In the genomic region with DNA sequence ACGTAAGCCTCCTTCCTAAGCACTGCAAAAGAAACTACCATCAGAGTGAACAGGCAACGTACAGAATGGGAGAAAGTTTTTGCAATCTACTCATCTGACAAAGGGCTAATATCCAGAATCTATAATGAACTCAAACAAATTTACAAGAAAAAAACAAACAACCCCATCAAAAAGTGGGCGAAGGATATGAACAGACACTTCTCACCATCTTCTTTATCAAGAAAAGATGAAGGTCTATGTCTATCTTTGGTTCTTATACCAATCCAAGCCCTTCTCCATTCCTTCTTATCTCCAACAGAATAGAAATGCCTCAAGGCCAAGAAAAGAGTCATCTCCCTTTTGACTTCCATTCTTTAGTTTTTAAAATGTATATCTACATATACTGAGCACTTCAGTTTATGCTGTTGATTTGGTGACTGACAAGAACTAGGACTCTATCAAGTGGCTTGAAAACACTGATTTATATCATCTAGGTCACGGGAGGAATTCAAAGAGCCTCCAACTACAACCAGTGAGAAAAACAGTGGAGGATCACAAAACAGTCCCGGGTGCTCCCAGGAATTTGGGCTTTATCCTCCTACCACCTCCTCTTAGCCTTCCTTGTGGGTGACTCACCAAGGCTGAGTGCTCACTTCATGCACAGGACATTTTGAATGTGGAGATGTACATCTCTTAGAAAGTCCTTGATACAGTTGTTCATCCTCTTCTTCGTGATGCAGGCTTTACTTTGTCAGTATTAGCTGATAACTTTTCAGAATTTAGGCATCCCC, we compare ENCODE assay signal across 21 cellular contexts. TPM values are rescaled to one million over a fixed set of nuclear protein-coding genes. Genes with fewer than 3 reads are reported as not detected.
DNase-seq lines count a peak whose midpoint lies in the region; ATAC-seq, FAIRE-seq and TF ChIP-seq lines count a peak whose summit lies in the region.
"Had no signal": no experiment of that assay in that cellular context is flagged by ENCODE, and none has a peak within 500 bp of the region (broad histone marks: within the 10 kb centered on the region; RNA-seq: fewer than 3 reads in every experiment).

No MANE protein-coding gene starts in this region.

- ATAC-seq in CD8-positive, alpha-beta T cell = no peak
- ATAC-seq in GM19452 (IDR thresholded peaks at IDR 0.05; ENCODE audit: unreplicated experiment) = no peak
- ATAC-seq: left lung had no signal

- H3K9ac ChIP-seq in keratinocyte (ENCODE audit: control insufficient read depth, extremely low read depth, insufficient read depth, low read length) = no peak overlapping the region

- in situ Hi-C loops in brain microvascular endothelial cell (cut with HindIII; ENCODE audit: low pct_ligation_motif_present, low sequenced_read_pairs) = no loop called here

- H3K27me3 Mint-ChIP-seq in CD8-positive, alpha-beta T cell (ENCODE audit: low read depth) = no peaks in the 10 kb centered on the region
- H3K27me3 Mint-ChIP-seq in HFFc6 (ENCODE audit: insufficient read depth) = no peaks in the 10 kb centered on the region; the same call in 1 of the 2 replicates
- H3K27me3 Mint-ChIP-seq: CD4-positive, alpha-beta T cell had no signal

- H3K4me1 Mint-ChIP-seq in CD8-positive, alpha-beta T cell (ENCODE audit: low read depth) = peaks cover 8% of the 10 kb centered on the region
- peaks cover 67% of the 10 kb centered on the region for H3K4me1 Mint-ChIP-seq in HFFc6 (ENCODE audit: low read depth)

- H3K36me3 ChIP-seq in CD8-positive, alpha-beta T cell (ENCODE audit: insufficient read depth, low read length) = no peaks in the 10 kb centered on the region
- H3K36me3 ChIP-seq in brain microvascular endothelial cell (replicated peaks) = no peaks in the 10 kb centered on the region
- H3K36me3 ChIP-seq in keratinocyte (ENCODE audit: control insufficient read depth in 2 of 2, extremely low read depth in 1 of 2, insufficient read depth in 2 of 2, low read length in 2 of 2) = no peaks in the 10 kb centered on the region
- H3K36me3 ChIP-seq: left lung, spleen had no signal

- no peaks in the 10 kb centered on the region for H3K27me3 ChIP-seq in CD8-positive, alpha-beta T cell (ENCODE audit: insufficient read depth, low read length)
- H3K27me3 ChIP-seq in brain microvascular endothelial cell (replicated peaks) (no peaks in the 10 kb centered on the region), keratinocyte (ENCODE audit: control insufficient read depth, extremely low read depth, insufficient read depth, low read length) (no peaks in the 10 kb centered on the region)
- H3K27me3 ChIP-seq: hepatocyte, left lung, spleen had no signal

- DNase-seq in CD8-positive, alpha-beta T cell = no peak
- DNase-seq in HFFc6 (peak; percentile 39), brain microvascular endothelial cell (no peak), keratinocyte (ENCODE audit: low read depth, low spot score) (no peak), COR-L47 (lab: John Stamatoyannopoulos, UW) (no peak), RKO (ENCODE audit: low spot score) (no peak)
- no peak for DNase-seq in stimulated activated CD8-positive, alpha-beta memory T cell treated with anti-CD3 and anti-CD28 coated beads, Interleukin-4, amount 100 ng/mL, for 48 hours
- DNase-seq: CD4-positive, alpha-beta T cell; KG1; left lung; NCI-H1436 treated with DMSO at 0.1 percent for 48 hours; NCI-H446 treated with DMSO at 0.1 percent for 48 hours; posterior cingulate gyrus; spleen had no signal

- CTCF ChIA-PET in CD8-positive, alpha-beta T cell (lab: Charles Lee) = interaction anchor here (0.8 kb wide), 1 partner anchor 243 kb away, joined by 4 read pairs; no protein-coding TSS in a partner anchor

- H3K9me3 Mint-ChIP-seq in CD8-positive, alpha-beta T cell = no peaks in the 10 kb centered on the region
- H3K9me3 Mint-ChIP-seq in HFFc6 = no peaks in the 10 kb centered on the region
- H3K9me3 Mint-ChIP-seq: CD4-positive, alpha-beta T cell had no signal

- intact Hi-C loops in CD8-positive, alpha-beta T cell (cut with DNase I, micrococcal nuclease) = no loop called here

- H3K79me2 ChIP-seq in keratinocyte (ENCODE audit: control insufficient read depth, insufficient read depth, low read length) = no peaks in the 10 kb centered on the region
- H3K79me2 ChIP-seq: hepatocyte had no signal

- H2AFZ ChIP-seq in keratinocyte (ENCODE audit: control insufficient read depth, low read length) = no peak overlapping the region
- H2AFZ ChIP-seq: hepatocyte had no signal

- H3K36me3 Mint-ChIP-seq in CD8-positive, alpha-beta T cell = peaks cover 33% of the 10 kb centered on the region
- H3K36me3 Mint-ChIP-seq in HFFc6 (ENCODE audit: low read depth) = no peaks in the 10 kb centered on the region

- H4K20me1 ChIP-seq in keratinocyte (ENCODE audit: control insufficient read depth, extremely low read depth, insufficient read depth, low read length) = no peaks in the 10 kb centered on the region

- no peaks in the 10 kb centered on the region for H3K9me1 ChIP-seq in keratinocyte (ENCODE audit: control insufficient read depth, extremely low read depth, insufficient read depth, low read length)

- H3K4me2 ChIP-seq in keratinocyte (ENCODE audit: control insufficient read depth, extremely low read depth, insufficient read depth, low read depth, low read length) = no peak overlapping the region
- H3K4me2 ChIP-seq: hepatocyte had no signal

- H3K27ac Mint-ChIP-seq in CD8-positive, alpha-beta T cell = peak overlapping the region; percentile 3
- peak overlapping the region; percentile 85 for H3K27ac Mint-ChIP-seq in HFFc6
- H3K27ac Mint-ChIP-seq: CD4-positive, alpha-beta T cell had no signal

- POLR2A ChIA-PET in CD8-positive, alpha-beta T cell (lab: Charles Lee) = no interaction called here

- H3K27ac ChIP-seq in CD8-positive, alpha-beta T cell (ENCODE audit: low read depth, low read length) = no peak overlapping the region
- peak overlapping the region; percentile 38 for H3K27ac ChIP-seq in brain microvascular endothelial cell
- H3K27ac ChIP-seq in keratinocyte (ENCODE audit: control insufficient read depth, insufficient read depth, low read length) = no peak overlapping the region
- H3K27ac ChIP-seq: epithelial cell of prostate, HL-60 had no signal

- no peak overlapping the region for H3K4me3 ChIP-seq in CD8-positive, alpha-beta T cell (ENCODE audit: low read depth, low read length)
- H3K4me3 ChIP-seq in brain microvascular endothelial cell (ENCODE audit: low read depth, low read length) (no peak overlapping the region), keratinocyte (ENCODE audit: control insufficient read depth in 2 of 3, extremely low read depth in 1 of 3, insufficient read depth in 2 of 3, low read depth in 1 of 3, low read length in 3 of 3) (no peak overlapping the region)
- H3K4me3 ChIP-seq: hepatocyte, left lung, spleen had no signal

- no peaks in the 10 kb centered on the region for H3K4me1 ChIP-seq in CD8-positive, alpha-beta T cell (ENCODE audit: insufficient read depth, low read length)
- H3K4me1 ChIP-seq in keratinocyte (ENCODE audit: control insufficient read depth, extremely low read depth, insufficient read depth, low read length) = peaks cover 10% of the 10 kb centered on the region

- dilution Hi-C loops in keratinocyte (cut with MboI; ENCODE audit: extremely low pct_ligation_motif_present, low sequenced_read_pairs) = no loop called here

- H3K4me3 Mint-ChIP-seq in CD8-positive, alpha-beta T cell = no peak overlapping the region
- H3K4me3 Mint-ChIP-seq in HFFc6 = peak overlapping the region; percentile 50
- H3K4me3 Mint-ChIP-seq: CD4-positive, alpha-beta T cell had no signal

- no peaks in the 10 kb centered on the region for H3K9me3 ChIP-seq in CD8-positive, alpha-beta T cell (ENCODE audit: low read length)
- H3K9me3 ChIP-seq in keratinocyte (ENCODE audit: control insufficient read depth, low read depth, low read length) = no peaks in the 10 kb centered on the region
- H3K9me3 ChIP-seq: left lung, spleen had no signal

- peak; percentile 17 for FAIRE-seq in keratinocyte (lab: Jason Lieb, UNC)
- FAIRE-seq: G401.6 had no signal

- no peak for TF ChIP-seq CTCF in CD8-positive, alpha-beta T cell (IDR thresholded peaks at IDR 0.05)
- TF ChIP-seq CTCF in HFFc6 (IDR thresholded peaks at IDR 0.05) = no peak
- no peak for TF ChIP-seq CTCF in brain microvascular endothelial cell (IDR thresholded peaks at IDR 0.05; ENCODE audit: low read depth, low read length, missing control alignments)
- no peak for TF ChIP-seq CTCF in keratinocyte (optimal IDR thresholded peaks at IDR 0.05 in 1 of 3, IDR thresholded peaks at IDR 0.05 in 1 of 3, conservative IDR thresholded peaks at IDR 0.05 in 1 of 3; ENCODE audit: extremely low read depth in 1 of 3, insufficient read depth in 2 of 3, low read length in 3 of 3)

RNA-seq across cellular contexts. Expression of a gene that starts 15.3 kb away (rescaled TPM):
- not detected for total RNA-seq in CD8-positive, alpha-beta T cell
- total RNA-seq in HFFc6 (2021; fragmentation: NEBNext Ultra II Directional; extraction: Animal tissue kit (Norgen Biotek cat#: 25700)) = not detected
- polyA plus RNA-seq in keratinocyte = not detected in 3 replicates
- not detected for polyA plus RNA-seq in keratinocyte (2011; ENCODE audit: low read depth)
- polyA plus RNA-seq in keratinocyte (2011; cell fraction: cytosol; rRNA removed) = not detected in 2 replicates
- polyA plus RNA-seq in keratinocyte (2011; cell fraction: nucleus; rRNA removed) = 0.27 and 0.45 TPM in 2 replicates
- not detected in 2 replicates for polyA plus RNA-seq in keratinocyte (2012; ENCODE audit: low replicate concordance)
- 1.0 to 1.2 TPM in 2 of 3 replicates, not detected in the other for polyA minus RNA-seq in keratinocyte
- not detected for polyA minus RNA-seq in keratinocyte (2011; cell fraction: cytosol; rRNA and poly(A)+ RNA removed)
- 0.84 and 1.9 TPM in 2 replicates for polyA minus RNA-seq in keratinocyte (2011; cell fraction: nucleus; rRNA and poly(A)+ RNA removed)
- total RNA-seq: activated CD8-positive, alpha-beta memory T cell treated with anti-CD3 and anti-CD28 coated beads for 36 hours; hepatocyte; left lung; subcutaneous adipose tissue had no signal
- polyA plus RNA-seq: hepatocyte, spleen had no signal

RNA-seq across cellular contexts. Expression of a gene that starts 49.7 kb away (rescaled TPM):
- total RNA-seq in CD8-positive, alpha-beta T cell = not detected
- total RNA-seq in HFFc6 (2021; fragmentation: NEBNext Ultra II Directional; extraction: Animal tissue kit (Norgen Biotek cat#: 25700)) = not detected
- polyA plus RNA-seq in keratinocyte = 0.08 to 0.20 TPM (median 0.17 TPM) in 3 replicates
- not detected for polyA plus RNA-seq in keratinocyte (2011; ENCODE audit: low read depth)
- not detected in 2 replicates for polyA plus RNA-seq in keratinocyte (2011; cell fraction: cytosol; rRNA removed)
- polyA plus RNA-seq in keratinocyte (2011; cell fraction: nucleus; rRNA removed) = 0.27 and 0.56 TPM in 2 replicates
- polyA plus RNA-seq in keratinocyte (2012; ENCODE audit: low replicate concordance) = 0.18 TPM in 1 of 2 replicates, not detected in the other
- 0.63 to 2.3 TPM in 2 of 3 replicates, not detected in the other for polyA minus RNA-seq in keratinocyte
- polyA minus RNA-seq in keratinocyte (2011; cell fraction: cytosol; rRNA and poly(A)+ RNA removed) = not detected
- 1.4 and 3.3 TPM in 2 replicates for polyA minus RNA-seq in keratinocyte (2011; cell fraction: nucleus; rRNA and poly(A)+ RNA removed)
- total RNA-seq: activated CD8-positive, alpha-beta memory T cell treated with anti-CD3 and anti-CD28 coated beads for 36 hours; hepatocyte; left lung had no signal
- polyA plus RNA-seq: hepatocyte, spleen had no signal
